Comparison of ENCODE assay signal across 21 cellular contexts in genomic region chr15:87722941-87723691, GRCh38.
DNase-seq lines count a peak whose midpoint lies in the region; TF ChIP-seq lines count a peak whose summit lies in the region.
"Had no signal": no experiment of that assay in that cellular context is flagged by ENCODE, and none has a peak within 500 bp of the region (broad histone marks: within the 10 kb centered on the region; RNA-seq: fewer than 3 reads in every experiment).

No MANE protein-coding gene starts in this region.

- no peaks in the 10 kb centered on the region for H3K27me3 ChIP-seq in osteoblast (ENCODE audit: insufficient read depth, low read length)
- H3K27me3 ChIP-seq in brain microvascular endothelial cell (replicated peaks): no peaks in the 10 kb centered on the region
- H3K27me3 ChIP-seq: Peyer's patch, transverse colon had no signal

- H3K27ac ChIP-seq in osteoblast (ENCODE audit: low read depth, low read length): no peak overlapping the region
- H3K27ac ChIP-seq in brain microvascular endothelial cell: no peak overlapping the region
- H3K27ac ChIP-seq: 22Rv1, adrenal gland, C4-2B, Peyer's patch, transverse colon had no signal

- H3K9me3 ChIP-seq in osteoblast (ENCODE audit: low read depth, low read length): no peaks in the 10 kb centered on the region
- H3K9me3 ChIP-seq: adrenal gland, Peyer's patch, transverse colon had no signal

- DNase-seq in NCI-H510A treated with DMSO at 0.1 percent for 48 hours (lab: John Stamatoyannopoulos, UW): peak; percentile 47
- DNase-seq in NCI-H510A (lab: John Stamatoyannopoulos, UW): no peak
- peak; percentile 80 for DNase-seq in NCI-H2196 treated with DMSO at 0.1 percent for 48 hours (lab: John Stamatoyannopoulos, UW; ENCODE audit: unreplicated experiment)
- peak; percentile 27 for DNase-seq in amniotic epithelial cell (ENCODE audit: low read depth)
- peak; percentile 51 for DNase-seq in osteoblast (ENCODE audit: insufficient read length, low spot score, missing footprints)
- no peak for DNase-seq in brain microvascular endothelial cell
- no peak for DNase-seq in HCEC 1CT
- no peak for DNase-seq in NCI-H2081 (lab: John Stamatoyannopoulos, UW)
- DNase-seq: adrenal gland; DND-41; foreskin fibroblast; KBM-7; naive B cell; NCI-H146; Peyer's patch; stimulated activated naive B cell treated with anti-CD40 and anti-IgM and Interleukin-4, amounts not matched to agents 10 μg/mL and 1 μg/mL and 100 μg/mL, for 72 hours; T-helper 1 cell; transverse colon had no signal

- no peak overlapping the region for H2AFZ ChIP-seq in osteoblast (ENCODE audit: low read length)

- no peaks in the 10 kb centered on the region for H3K36me3 ChIP-seq in osteoblast (ENCODE audit: insufficient read depth, low read length)
- no peaks in the 10 kb centered on the region for H3K36me3 ChIP-seq in brain microvascular endothelial cell (replicated peaks)
- H3K36me3 ChIP-seq: adrenal gland, Peyer's patch, transverse colon had no signal

- no peaks in the 10 kb centered on the region for H4K20me1 ChIP-seq in osteoblast (ENCODE audit: insufficient read depth, low read length)

- no peak overlapping the region for H3K4me2 ChIP-seq in osteoblast (ENCODE audit: insufficient read depth, low read length)

- H3K79me2 ChIP-seq in osteoblast (ENCODE audit: insufficient read depth, low read length): no peaks in the 10 kb centered on the region

- H3K4me3 ChIP-seq in osteoblast (ENCODE audit: insufficient read depth, low read length) (no peak overlapping the region), brain microvascular endothelial cell (ENCODE audit: low read depth, low read length) (no peak overlapping the region)
- H3K4me3 ChIP-seq: adrenal gland, lung, Peyer's patch, transverse colon had no signal

- TF ChIP-seq CTCF in osteoblast (IDR thresholded peaks at IDR 0.05; ENCODE audit: extremely low read depth, low read depth, low read length) (no peak), brain microvascular endothelial cell (IDR thresholded peaks at IDR 0.05; ENCODE audit: low read depth, low read length, missing control alignments) (no peak)

- in situ Hi-C loops in brain microvascular endothelial cell (cut with HindIII; ENCODE audit: low pct_ligation_motif_present, low sequenced_read_pairs): no loop called here

- no peaks in the 10 kb centered on the region for H3K4me1 ChIP-seq in osteoblast (ENCODE audit: insufficient read depth, low read length)
- H3K4me1 ChIP-seq: adrenal gland, Peyer's patch, transverse colon had no signal

Comparison
In these comparisons a context has a peak if more than half of its experiments do, and no peak if none do; other contexts are left out.
1. DNase-seq: peak in NCI-H510A treated with DMSO at 0.1 percent for 48 hours (single experiment), NCI-H2196 treated with DMSO at 0.1 percent for 48 hours (single experiment), amniotic epithelial cell (single experiment) and osteoblast (single experiment); none in NCI-H510A (single experiment), brain microvascular endothelial cell (single experiment), HCEC 1CT (single experiment) and NCI-H2081 (0 of 2).